Comparison of ENCODE assay signal across 26 cellular contexts in genomic region chrX:40041915-40042314, GRCh38. TPM values are rescaled to one million over a fixed set of nuclear protein-coding genes. Genes with fewer than 3 reads are reported as not detected.
DNase-seq lines count a peak whose midpoint lies in the region; ATAC-seq and FAIRE-seq lines count a peak whose summit lies in the region.
"Had no signal": no experiment of that assay in that cellular context is flagged by ENCODE, and none has a peak within 500 bp of the region (broad histone marks: within the 10 kb centered on the region; RNA-seq: fewer than 3 reads in every experiment).

No MANE protein-coding gene starts in this region.

- H3K9ac ChIP-seq in BLaER1, result no peak overlapping the region
- H3K9ac ChIP-seq: GM23248 had no signal

- peaks cover 24% of the 10 kb centered on the region for H3K4me1 Mint-ChIP-seq in T-helper 2 cell treated with Interferon-gamma antibody and Interleukin-4, amounts not matched to agents 5 μg/mL and 100 μg/mL, for 36 hours (ENCODE audit: low read depth)
- H3K4me1 Mint-ChIP-seq in activated T-helper 1 cell treated with anti-CD3 and anti-CD28 coated beads, Interleukin-12 subunit alpha, Interleukin-12 subunit beta, Interleukin-2, Interleukin-4 antibody, amounts not matched to agents 30 ng/mL and 10 ng/mL and 1 ng/mL, durations not matched to agents 14 hours and 24 hours and 36 hours (ENCODE audit: low read depth), result peaks cover 22% of the 10 kb centered on the region

- no peaks in the 10 kb centered on the region for H3K27me3 Mint-ChIP-seq in T-helper 2 cell treated with Interferon-gamma antibody and Interleukin-4, amounts not matched to agents 5 μg/mL and 100 μg/mL, for 36 hours (ENCODE audit: low read depth)
- no peaks in the 10 kb centered on the region for H3K27me3 Mint-ChIP-seq in activated T-helper 1 cell treated with anti-CD3 and anti-CD28 coated beads, Interleukin-12 subunit alpha, Interleukin-12 subunit beta, Interleukin-2, Interleukin-4 antibody, amounts not matched to agents 30 ng/mL and 10 ng/mL and 1 ng/mL, durations not matched to agents 14 hours and 24 hours and 36 hours (ENCODE audit: insufficient read depth)
- H3K27me3 Mint-ChIP-seq: CD4-positive, alpha-beta memory T cell had no signal

- H3K36me3 Mint-ChIP-seq in T-helper 2 cell treated with Interferon-gamma antibody and Interleukin-4, amounts not matched to agents 5 μg/mL and 100 μg/mL, for 36 hours (ENCODE audit: low read depth), result peaks cover 4% of the 10 kb centered on the region
- peaks cover 3% of the 10 kb centered on the region for H3K36me3 Mint-ChIP-seq in activated T-helper 1 cell treated with anti-CD3 and anti-CD28 coated beads, Interleukin-12 subunit alpha, Interleukin-12 subunit beta, Interleukin-2, Interleukin-4 antibody, amounts not matched to agents 30 ng/mL and 10 ng/mL and 1 ng/mL, durations not matched to agents 14 hours and 24 hours and 36 hours (ENCODE audit: low read depth)
- H3K36me3 Mint-ChIP-seq: CD4-positive, alpha-beta memory T cell had no signal

- H3K27me3 ChIP-seq in BLaER1, result no peaks in the 10 kb centered on the region
- H3K27me3 ChIP-seq: BE2C, MG63 had no signal

- H3K4me1 ChIP-seq in BLaER1, result peaks cover 34% of the 10 kb centered on the region
- H3K4me1 ChIP-seq: BE2C, HAP-1 had no signal

- H3K4me3 Mint-ChIP-seq in T-helper 2 cell treated with Interferon-gamma antibody and Interleukin-4, amounts not matched to agents 5 μg/mL and 100 μg/mL, for 36 hours, result peak overlapping the region; percentile 24
- no peak overlapping the region for H3K4me3 Mint-ChIP-seq in activated T-helper 1 cell treated with anti-CD3 and anti-CD28 coated beads, Interleukin-12 subunit alpha, Interleukin-12 subunit beta, Interleukin-2, Interleukin-4 antibody, amounts not matched to agents 30 ng/mL and 10 ng/mL and 1 ng/mL, durations not matched to agents 14 hours and 24 hours and 36 hours
- H3K4me3 Mint-ChIP-seq: CD4-positive, alpha-beta memory T cell had no signal

- H3K27ac ChIP-seq in BLaER1, result peak overlapping the region; percentile 55; the same call in 1 of the 2 replicates
- H3K27ac ChIP-seq: GM23248, HL-60 had no signal

- FAIRE-seq in urothelium cell line (lab: Jason Lieb, UNC), result no peak
- FAIRE-seq: A204.1, GM12891, GM19239 had no signal

- ATAC-seq in left lobe of liver, result no peak

- DNase-seq in T-helper 2 cell treated with Interferon-gamma antibody and Interleukin-4, amounts not matched to agents 5 μg/mL and 100 μg/mL, for 36 hours (ENCODE audit: low spot score), result no peak
- no peak for DNase-seq in T-helper 2 cell
- peak; percentile 11 for DNase-seq in NCI-H69 (lab: John Stamatoyannopoulos, UW)
- DNase-seq in activated T-helper 1 cell treated with anti-CD3 and anti-CD28 coated beads, Interleukin-12 subunit alpha, Interleukin-12 subunit beta, Interleukin-2, Interleukin-4 antibody, amounts not matched to agents 30 ng/mL and 10 ng/mL and 1 ng/mL, durations not matched to agents 14 hours and 24 hours and 36 hours (ENCODE audit: low spot score), result no peak
- no peak for DNase-seq in islet precursor cell
- DNase-seq in left lobe of liver (ENCODE audit: low spot score), result no peak
- DNase-seq in urothelium cell line (ENCODE audit: low spot score), result no peak
- DNase-seq: BE2C; CD4-positive, alpha-beta memory T cell; DMS153; EL; GM23248; IMR-90; Karpas-422; MG63; NCI-H1105; NCI-H2081; NCI-H446 treated with DMSO at 0.1 percent for 48 hours; RPMI8226; SIG-M5 had no signal

- H3K4me3 ChIP-seq in BLaER1, result no peak overlapping the region
- H3K4me3 ChIP-seq: GM23248, HAP-1, MG63 had no signal

- H3K27ac Mint-ChIP-seq in T-helper 2 cell treated with Interferon-gamma antibody and Interleukin-4, amounts not matched to agents 5 μg/mL and 100 μg/mL, for 36 hours, result peak overlapping the region; percentile 48
- H3K27ac Mint-ChIP-seq in activated T-helper 1 cell treated with anti-CD3 and anti-CD28 coated beads, Interleukin-12 subunit alpha, Interleukin-12 subunit beta, Interleukin-2, Interleukin-4 antibody, amounts not matched to agents 30 ng/mL and 10 ng/mL and 1 ng/mL, durations not matched to agents 14 hours and 24 hours and 36 hours, result peak overlapping the region; percentile 18

- intact Hi-C loops in activated T-helper 1 cell treated with anti-CD3 and anti-CD28 coated beads, Interleukin-12 subunit alpha, Interleukin-12 subunit beta, Interleukin-2, Interleukin-4 antibody, amounts not matched to agents 30 ng/mL and 10 ng/mL and 1 ng/mL, durations not matched to agents 14 hours and 24 hours and 36 hours (cut with micrococcal nuclease), result no loop called here

- peaks cover under 1% of the 10 kb centered on the region; the same call in 1 of the 2 replicates for H3K36me3 ChIP-seq in BLaER1
- H3K36me3 ChIP-seq: BE2C, HAP-1, MG63 had no signal

- peak overlapping the region; percentile 73 for H3K4me2 ChIP-seq in BLaER1

- H3K9me3 ChIP-seq in BLaER1, result peaks cover 19% of the 10 kb centered on the region
- H3K9me3 ChIP-seq: BE2C, HAP-1, MG63 had no signal

- H3K9me3 Mint-ChIP-seq in T-helper 2 cell treated with Interferon-gamma antibody and Interleukin-4, amounts not matched to agents 5 μg/mL and 100 μg/mL, for 36 hours, result no peaks in the 10 kb centered on the region
- peaks cover 5% of the 10 kb centered on the region for H3K9me3 Mint-ChIP-seq in activated T-helper 1 cell treated with anti-CD3 and anti-CD28 coated beads, Interleukin-12 subunit alpha, Interleukin-12 subunit beta, Interleukin-2, Interleukin-4 antibody, amounts not matched to agents 30 ng/mL and 10 ng/mL and 1 ng/mL, durations not matched to agents 14 hours and 24 hours and 36 hours

- H4K20me1 ChIP-seq in BLaER1, result no peaks in the 10 kb centered on the region

RNA-seq across cellular contexts. Expression of gene BCOR, which starts 55.8 kb away (rescaled TPM):
- 65.2 and 72.0 TPM in 2 replicates for total RNA-seq in activated T-helper 1 cell treated with anti-CD3 and anti-CD28 coated beads, Interleukin-12 subunit alpha, Interleukin-12 subunit beta, Interleukin-2, Interleukin-4 antibody, amounts not matched to agents 30 ng/mL and 10 ng/mL and 1 ng/mL, durations not matched to agents 14 hours and 24 hours and 36 hours
- 10.5 TPM for total RNA-seq in left lobe of liver
